In genomic region chr11:64742940-64743590, GRCh38 we compare ENCODE assay signal across 8 cellular contexts. TPM values are rescaled to one million over a fixed set of nuclear protein-coding genes. Genes with fewer than 3 reads are reported as not detected.
DNase-seq lines count a peak whose midpoint lies in the region; ATAC-seq, FAIRE-seq and TF ChIP-seq lines count a peak whose summit lies in the region.

No MANE protein-coding gene starts in this region.

- H4K20me1 ChIP-seq in endothelial cell of umbilical vein (replicated peaks; ENCODE audit: control insufficient read depth, extremely low read depth, insufficient read depth, low read length): no peaks in the 10 kb centered on the region

- POLR2A ChIA-PET in endothelial cell of umbilical vein (lab: Charles Lee): no interaction called here

- CTCF ChIA-PET in endothelial cell of umbilical vein (lab: Charles Lee): interaction anchor here (0.7 to 1.9 kb wide), 6 partner anchors 10 to 54 kb away, joined by 3 to 14 read pairs (median 8); no protein-coding TSS in a partner anchor

- H3K4me3 ChIP-seq in NB4 (ENCODE audit: low read depth, low read length) (peak overlapping the region; percentile 91), endothelial cell of umbilical vein (replicated peaks in 1 of 3; ENCODE audit: insufficient read depth in 1 of 3, low read depth in 1 of 3, low read length in 3 of 3) (peak overlapping the region in 1 of 3 experiments; percentile 2)

- H3K4me1 ChIP-seq in endothelial cell of umbilical vein (ENCODE audit: control insufficient read depth, extremely low read depth, insufficient read depth, low read length): peaks cover 13% of the 10 kb centered on the region

- no peak overlapping the region for H3K9ac ChIP-seq in endothelial cell of umbilical vein (replicated peaks; ENCODE audit: extremely low read depth, insufficient read depth, low read length)

- peak overlapping the region; percentile 72 for H2AFZ ChIP-seq in endothelial cell of umbilical vein (ENCODE audit: low read depth, low read length)

- ATAC-seq in GM18520 (IDR thresholded peaks at IDR 0.05; ENCODE audit: unreplicated experiment): no peak

- peak overlapping the region; percentile 64 for H3K4me2 ChIP-seq in endothelial cell of umbilical vein (ENCODE audit: insufficient read depth, low read length)

- dilution Hi-C loops in endothelial cell of umbilical vein (cut with MboI; ENCODE audit: extremely low pct_ligation_motif_present, low sequenced_read_pairs): no loop called here

- DNase-seq in GM12892 (ENCODE audit: insufficient read length) (peak; percentile 96), NB4 (ENCODE audit: low read depth) (peak; percentile 95), endothelial cell of umbilical vein (ENCODE audit: low read depth, low spot score) (peak; percentile 32), mucosa of gallbladder (ENCODE audit: low spot score) (peak; percentile 67), NCI-H1048 (lab: John Stamatoyannopoulos, UW) (no peak)
- DNase-seq in activated CD8-positive, alpha-beta memory T cell treated with anti-CD3 and anti-CD28 coated beads for 48 hours (ENCODE audit: low read depth in 2 of 3, low spot score in 2 of 3): peak; percentile 59 to 82 (median 75)
- DNase-seq in stimulated activated CD8-positive, alpha-beta memory T cell treated with anti-CD3 and anti-CD28 coated beads, Interleukin-4, amount 100 ng/mL, for 4 hours (ENCODE audit: low read depth in 2 of 2, low spot score in 1 of 2): peak; percentile 40 to 53

- H3K79me2 ChIP-seq in endothelial cell of umbilical vein (ENCODE audit: control insufficient read depth, insufficient read depth, low read length): no peaks in the 10 kb centered on the region

- FAIRE-seq in GM12892 (lab: Jason Lieb, UNC): peak; percentile 86
- FAIRE-seq in endothelial cell of umbilical vein (lab: Jason Lieb, UNC): no peak

- no peaks in the 10 kb centered on the region for H3K36me3 ChIP-seq in endothelial cell of umbilical vein (ENCODE audit: control insufficient read depth in 2 of 2, extremely low read depth in 1 of 2, insufficient read depth in 2 of 2, low read length in 2 of 2)

- H3K9me1 ChIP-seq in endothelial cell of umbilical vein (replicated peaks; ENCODE audit: control insufficient read depth, extremely low read depth, insufficient read depth, low read length): no peaks in the 10 kb centered on the region

- no peak overlapping the region for H3K27ac ChIP-seq in endothelial cell of umbilical vein (ENCODE audit: insufficient read depth, low read depth, low read length)

- TF ChIP-seq CTCF in NB4 (IDR thresholded peaks at IDR 0.05; ENCODE audit: low read depth, low read length) (peak; percentile 53), endothelial cell of umbilical vein (IDR thresholded peaks at IDR 0.05; ENCODE audit: extremely low read depth in 1 of 2, insufficient read depth in 1 of 2, low read depth in 1 of 2, low read length in 2 of 2) (peak; percentile 77 to 90)

- TF ChIP-seq POLR2A in GM12892 (IDR thresholded peaks at IDR 0.05; ENCODE audit: low read depth, low read length) (no peak), NB4 (IDR thresholded peaks at IDR 0.05; ENCODE audit: extremely low read depth, insufficient read length) (peak; percentile 35), endothelial cell of umbilical vein (IDR thresholded peaks at IDR 0.05; ENCODE audit: low read depth, low read length) (no peak)

- peaks cover 27 to 32% of the 10 kb centered on the region in 2 experiments for H3K27me3 ChIP-seq in endothelial cell of umbilical vein (ENCODE audit: control insufficient read depth in 2 of 2, insufficient read depth in 2 of 2, low read length in 2 of 2)

- H3K9me3 ChIP-seq in endothelial cell of umbilical vein (replicated peaks; ENCODE audit: control insufficient read depth, insufficient read depth, low read length): no peaks in the 10 kb centered on the region

- intact Hi-C loops in endothelial cell of umbilical vein (cut with micrococcal nuclease): loop anchor here (1.0 kb wide), 2 partner anchors 55 to 190 kb away; no protein-coding TSS in a partner anchor

- BruUV-seq in endothelial cell of umbilical vein (replicated peaks; lab: Mats Ljungman, UMichigan): no TSS peak

TF ChIP-seq in endothelial cell of umbilical vein, 7 proteins besides CTCF, POLR2A, EP300 and RAD21:
- no peak for TF ChIP-seq GATA2 (IDR thresholded peaks at IDR 0.05; ENCODE audit: insufficient read depth, insufficient read length, low read depth, low read length)
- no peak for TF ChIP-seq MAX (IDR thresholded peaks at IDR 0.05; ENCODE audit: insufficient read depth, insufficient read length)
- TF ChIP-seq FOS (IDR thresholded peaks at IDR 0.05; ENCODE audit: borderline replicate concordance, insufficient read depth, low read length): no peak
- no peak for TF ChIP-seq JUN (IDR thresholded peaks at IDR 0.05; ENCODE audit: borderline replicate concordance, insufficient read depth, insufficient read length, low read depth)
- no peak for TF ChIP-seq POLR2AphosphoS5 (IDR thresholded peaks at IDR 0.05; ENCODE audit: insufficient read depth, low read depth, low read length)
- no peak for TF ChIP-seq MYC (IDR thresholded peaks at IDR 0.05; ENCODE audit: low read depth, low read length)
- TF ChIP-seq EZH2 (IDR thresholded peaks at IDR 0.05; ENCODE audit: borderline replicate concordance, low read depth, low read length, severe bottlenecking): no peak

RNA-seq across cellular contexts. Expression of gene RASGRP2, which starts 0.9 kb away (rescaled TPM):
- 2.4 TPM for polyA plus RNA-seq in GM12892 (2012; ENCODE audit: missing spikeins)
- total RNA-seq in endothelial cell of umbilical vein (1.1 and 2.3 TPM in 2 replicates), mucosa of gallbladder (17.1 TPM)
- 1.2 and 2.1 TPM in 2 replicates for polyA plus RNA-seq in endothelial cell of umbilical vein
- polyA plus RNA-seq in endothelial cell of umbilical vein (2011; cell fraction: cytosol; rRNA removed): 0.79 and 0.80 TPM in 2 replicates
- 4.5 and 7.5 TPM in 2 replicates for polyA plus RNA-seq in endothelial cell of umbilical vein (2011; cell fraction: nucleus; rRNA removed)
- 0.44 and 2.1 TPM in 2 replicates for polyA plus RNA-seq in endothelial cell of umbilical vein (2012)
- polyA minus RNA-seq in endothelial cell of umbilical vein: 2.1 and 2.8 TPM in 2 replicates
- polyA minus RNA-seq in endothelial cell of umbilical vein (2011; cell fraction: cytosol; rRNA and poly(A)+ RNA removed): not detected
- 1.2 and 1.3 TPM in 2 replicates for polyA minus RNA-seq in endothelial cell of umbilical vein (2011; cell fraction: nucleus; rRNA and poly(A)+ RNA removed)

RNA-seq across cellular contexts. Expression of gene PYGM, which starts 16.7 kb away (rescaled TPM):
- 0.70 TPM for polyA plus RNA-seq in GM12892 (2012; ENCODE audit: missing spikeins)
- total RNA-seq in endothelial cell of umbilical vein (0.39 and 0.62 TPM in 2 replicates), mucosa of gallbladder (14.3 TPM)
- polyA plus RNA-seq in endothelial cell of umbilical vein: 0.10 and 0.11 TPM in 2 replicates
- polyA plus RNA-seq in endothelial cell of umbilical vein (2011; cell fraction: cytosol; rRNA removed): 0.06 and 0.07 TPM in 2 replicates
- polyA plus RNA-seq in endothelial cell of umbilical vein (2011; cell fraction: nucleus; rRNA removed): 0.83 and 0.91 TPM in 2 replicates
- 0.16 and 0.37 TPM in 2 replicates for polyA plus RNA-seq in endothelial cell of umbilical vein (2012)
- 0.41 and 0.47 TPM in 2 replicates for polyA minus RNA-seq in endothelial cell of umbilical vein
- polyA minus RNA-seq in endothelial cell of umbilical vein (2011; cell fraction: cytosol; rRNA and poly(A)+ RNA removed): not detected
- 0.72 and 1.4 TPM in 2 replicates for polyA minus RNA-seq in endothelial cell of umbilical vein (2011; cell fraction: nucleus; rRNA and poly(A)+ RNA removed)

RNA-seq across cellular contexts. Expression of gene NRXN2, which starts 20.1 kb away (rescaled TPM):
- 0.36 TPM for polyA plus RNA-seq in GM12892 (2012; ENCODE audit: missing spikeins)
- total RNA-seq in endothelial cell of umbilical vein (not detected in 2 replicates), mucosa of gallbladder (8.1 TPM)
- polyA plus RNA-seq in endothelial cell of umbilical vein: not detected in 2 replicates
- polyA plus RNA-seq in endothelial cell of umbilical vein (2011; cell fraction: cytosol; rRNA removed): not detected in 2 replicates
- polyA plus RNA-seq in endothelial cell of umbilical vein (2011; cell fraction: nucleus; rRNA removed): not detected in 2 replicates
- not detected in 2 replicates for polyA plus RNA-seq in endothelial cell of umbilical vein (2012)
- not detected in 2 replicates for polyA minus RNA-seq in endothelial cell of umbilical vein
- polyA minus RNA-seq in endothelial cell of umbilical vein (2011; cell fraction: cytosol; rRNA and poly(A)+ RNA removed): not detected
- polyA minus RNA-seq in endothelial cell of umbilical vein (2011; cell fraction: nucleus; rRNA and poly(A)+ RNA removed): not detected in 2 replicates

RNA-seq across cellular contexts. Expression of gene SF1, which starts 35.3 kb away (rescaled TPM):
- 146 TPM for polyA plus RNA-seq in GM12892 (2012; ENCODE audit: missing spikeins)
- total RNA-seq in endothelial cell of umbilical vein (322 and 342 TPM in 2 replicates), mucosa of gallbladder (263 TPM)
- polyA plus RNA-seq in endothelial cell of umbilical vein: 94.0 and 95.0 TPM in 2 replicates
- polyA plus RNA-seq in endothelial cell of umbilical vein (2011; cell fraction: cytosol; rRNA removed): 72.5 and 73.7 TPM in 2 replicates
- polyA plus RNA-seq in endothelial cell of umbilical vein (2011; cell fraction: nucleus; rRNA removed): 271 and 349 TPM in 2 replicates
- polyA plus RNA-seq in endothelial cell of umbilical vein (2012): 156 and 202 TPM in 2 replicates
- 107 and 134 TPM in 2 replicates for polyA minus RNA-seq in endothelial cell of umbilical vein
- 55.6 TPM for polyA minus RNA-seq in endothelial cell of umbilical vein (2011; cell fraction: cytosol; rRNA and poly(A)+ RNA removed)
- 177 and 197 TPM in 2 replicates for polyA minus RNA-seq in endothelial cell of umbilical vein (2011; cell fraction: nucleus; rRNA and poly(A)+ RNA removed)

RNA-seq across cellular contexts. Expression of gene MAP4K2, which starts 59.9 kb away (rescaled TPM):
- 27.8 TPM for polyA plus RNA-seq in GM12892 (2012; ENCODE audit: missing spikeins)
- total RNA-seq in endothelial cell of umbilical vein (43.3 and 48.5 TPM in 2 replicates), mucosa of gallbladder (23.1 TPM)
- polyA plus RNA-seq in endothelial cell of umbilical vein: 44.0 and 51.6 TPM in 2 replicates
- 45.1 and 45.7 TPM in 2 replicates for polyA plus RNA-seq in endothelial cell of umbilical vein (2011; cell fraction: cytosol; rRNA removed)
- polyA plus RNA-seq in endothelial cell of umbilical vein (2011; cell fraction: nucleus; rRNA removed): 109 and 123 TPM in 2 replicates
- polyA plus RNA-seq in endothelial cell of umbilical vein (2012): 38.6 and 49.2 TPM in 2 replicates
- 46.8 and 52.0 TPM in 2 replicates for polyA minus RNA-seq in endothelial cell of umbilical vein
- 18.9 TPM for polyA minus RNA-seq in endothelial cell of umbilical vein (2011; cell fraction: cytosol; rRNA and poly(A)+ RNA removed)
- polyA minus RNA-seq in endothelial cell of umbilical vein (2011; cell fraction: nucleus; rRNA and poly(A)+ RNA removed): 23.0 and 36.3 TPM in 2 replicates
